9 cellular contexts compared by ENCODE assay signal in the genomic region with DNA sequence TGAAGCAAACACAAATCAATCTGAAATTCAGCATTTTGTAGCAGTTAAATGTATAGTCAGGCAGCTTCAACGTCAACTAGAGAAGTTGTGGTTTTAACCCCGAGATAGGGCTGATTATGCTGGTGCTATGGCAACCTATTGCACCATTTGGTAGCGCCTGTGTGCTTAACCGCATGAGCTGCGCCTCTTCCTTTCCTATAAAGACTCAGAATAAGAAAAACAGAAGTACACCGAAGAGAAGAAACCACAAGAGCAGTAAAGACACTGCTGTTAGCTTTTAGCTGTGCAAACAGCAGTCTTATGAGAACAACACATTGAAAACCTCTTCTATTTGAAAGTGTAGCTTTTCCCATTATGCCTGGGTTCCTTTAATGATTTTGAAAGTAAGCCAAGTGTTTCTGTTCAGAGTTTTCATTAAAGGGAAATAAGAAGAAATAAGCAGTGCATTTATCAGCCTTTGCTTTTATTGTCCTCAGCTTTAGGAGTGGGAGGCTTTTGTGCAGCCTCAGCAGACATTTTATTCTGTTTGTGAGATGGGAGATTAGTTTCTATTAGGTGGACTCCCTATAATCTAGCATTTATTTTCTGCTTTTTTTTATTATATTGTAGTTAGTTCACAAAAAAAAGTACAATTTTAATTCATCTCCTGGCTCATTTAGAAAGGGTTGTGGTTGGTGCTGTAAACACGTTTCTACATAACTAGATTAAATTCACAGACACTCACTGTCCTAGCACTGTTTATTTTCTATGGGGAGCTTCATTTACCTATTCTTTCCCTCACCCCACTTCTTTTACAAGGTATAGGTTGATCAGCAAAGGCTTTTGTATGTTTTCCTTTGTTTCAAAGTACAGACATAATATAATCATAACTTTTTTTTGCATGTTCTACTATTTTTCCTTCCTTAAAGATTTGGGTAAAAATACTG. TPM values are rescaled to one million over a fixed set of nuclear protein-coding genes. Genes with fewer than 3 reads are reported as not detected.
DNase-seq lines count a peak whose midpoint lies in the region; ATAC-seq and TF ChIP-seq lines count a peak whose summit lies in the region.
"Had no signal": no experiment of that assay in that cellular context is flagged by ENCODE, and none has a peak within 500 bp of the region (broad histone marks: within the 10 kb centered on the region; RNA-seq: fewer than 3 reads in every experiment).

No MANE protein-coding gene starts in this region.

- H3K27me3 ChIP-seq in DOHH2 (ENCODE audit: control insufficient read depth, low read length) (no peaks in the 10 kb centered on the region), RWPE2 (ENCODE audit: insufficient read depth, poor library complexity, severe bottlenecking) (no peaks in the 10 kb centered on the region), esophagus muscularis mucosa (no peaks in the 10 kb centered on the region)
- H3K27me3 ChIP-seq: breast epithelium had no signal

- H3K36me3 ChIP-seq in DOHH2 (ENCODE audit: control insufficient read depth, low read length) (peaks cover 70% of the 10 kb centered on the region), RWPE2 (ENCODE audit: low read depth) (no peaks in the 10 kb centered on the region), esophagus muscularis mucosa (no peaks in the 10 kb centered on the region)
- H3K36me3 ChIP-seq: breast epithelium had no signal

- DNase-seq in HT1080 (ENCODE audit: low read depth) (peak; percentile 94), RWPE2 (ENCODE audit: low spot score) (no peak), head of caudate nucleus (peak in 39 of 42 donors; percentile 4 to 73 (median 46)), sciatic nerve (ENCODE audit: low spot score) (peak; percentile 68), esophagus muscularis mucosa (ENCODE audit: extremely low spot score) (no peak)
- peak; percentile 66 for DNase-seq in activated gamma-delta T cell treated with anti-CD3 and anti-CD28 coated beads, Interleukin-2, amount 50 U/mL, for 16 hours (ENCODE audit: low read depth)

- TF ChIP-seq EP300 in esophagus muscularis mucosa (IDR thresholded peaks at IDR 0.05) = no peak

- no peaks in the 10 kb centered on the region for H4K20me1 ChIP-seq in DOHH2 (ENCODE audit: control insufficient read depth, insufficient read depth, low read depth, low read length)

- H3K4me3 ChIP-seq in DOHH2 (ENCODE audit: low read length) (peak overlapping the region; percentile 62), RWPE2 (ENCODE audit: severe bottlenecking) (no peak overlapping the region), esophagus muscularis mucosa (peak overlapping the region in 1 of 4 donors; percentile 9)

- WGBS in esophagus muscularis mucosa = 19% methylated on average over 7 of the region's 7 CpGs

- H3K9me2 ChIP-seq in DOHH2 (replicated peaks; ENCODE audit: control insufficient read depth, low read length) = no peaks in the 10 kb centered on the region

- peaks cover 93% of the 10 kb centered on the region for H3K79me2 ChIP-seq in DOHH2 (ENCODE audit: control insufficient read depth, low read length)

- TF ChIP-seq CTCF in DOHH2 (IDR thresholded peaks at IDR 0.05; ENCODE audit: low read depth, low read length, poor library complexity, severe bottlenecking) (no peak), RWPE2 (IDR thresholded peaks at IDR 0.05; ENCODE audit: poor library complexity, severe bottlenecking) (no peak), esophagus muscularis mucosa (IDR thresholded peaks at IDR 0.05) (no peak)

- peaks cover 99% of the 10 kb centered on the region for H3K4me1 ChIP-seq in DOHH2 (ENCODE audit: control insufficient read depth, low read length)
- peaks cover 19% of the 10 kb centered on the region for H3K4me1 ChIP-seq in RWPE2 (ENCODE audit: insufficient read depth, poor library complexity, severe bottlenecking)
- H3K4me1 ChIP-seq in esophagus muscularis mucosa = no peaks in the 10 kb centered on the region
- H3K4me1 ChIP-seq: breast epithelium had no signal

- H3K27ac ChIP-seq in DOHH2 (ENCODE audit: low read depth, low read length) (peak overlapping the region; percentile 98), RWPE2 (ENCODE audit: poor library complexity, severe bottlenecking) (peak overlapping the region; percentile 71), esophagus muscularis mucosa (replicated peaks in 1 of 4) (peak overlapping the region in 2 of 4 donors; percentile 9 to 30)

- intact Hi-C loops in head of caudate nucleus (cut with DNase I) = no loop called here
- intact Hi-C loops in sciatic nerve (cut with DNase I) = no loop called here
- intact Hi-C loops in esophagus muscularis mucosa (cut with DNase I) = no loop called here

- H3F3A ChIP-seq in DOHH2 (ENCODE audit: control insufficient read depth, insufficient read depth) = peaks cover 69% of the 10 kb centered on the region

- ATAC-seq in GM21515 (IDR thresholded peaks at IDR 0.05; ENCODE audit: unreplicated experiment) (peak; percentile 94), RWPE2 (ENCODE audit: low read depth) (peak; percentile 97), sciatic nerve (peak; percentile 96)

- no peak for TF ChIP-seq POLR2A in esophagus muscularis mucosa (IDR thresholded peaks at IDR 0.05; ENCODE audit: low read depth)

- H3K4me2 ChIP-seq in DOHH2 (ENCODE audit: low read length) = peak overlapping the region; percentile 69

- H3K9me3 ChIP-seq in DOHH2 (ENCODE audit: control insufficient read depth, insufficient read depth, low read length) (no peaks in the 10 kb centered on the region), RWPE2 (ENCODE audit: severe bottlenecking) (no peaks in the 10 kb centered on the region), esophagus muscularis mucosa (no peaks in the 10 kb centered on the region)
- H3K9me3 ChIP-seq: breast epithelium had no signal

RNA-seq across cellular contexts. Expression of a gene that starts 43.3 kb away (rescaled TPM):
- 0.16 and 0.23 TPM in 2 replicates for total RNA-seq in HT1080 (2014; rRNA removed; shearing (Covaris generic))
- polyA plus RNA-seq in HT1080 (2015; cell fraction: cytosol; rRNA removed) = 0.02 TPM in 1 of 2 replicates, not detected in the other
- polyA plus RNA-seq in HT1080 (2015; cell fraction: nucleus; rRNA removed) = 0.12 TPM in 1 of 2 replicates, not detected in the other
- total RNA-seq in sciatic nerve (62.8 TPM), esophagus muscularis mucosa (10 to 100 TPM in 2 of 4 donors, 1 to 10 TPM in 2; 7.0 to 40.3 (median 10.0) TPM)

Comparison
In these comparisons a context has a peak if more than half of its experiments do, and no peak if none do; other contexts are left out.
1. DNase-seq: peak in HT1080 (single experiment), activated gamma-delta T cell treated with anti-CD3 and anti-CD28 coated beads, Interleukin-2, amount 50 U/mL, for 16 hours (single experiment), head of caudate nucleus (39 of 42) and sciatic nerve (single experiment); none in RWPE2 (single experiment) and esophagus muscularis mucosa (single experiment).
2. Peak in every context shown above with its lines, with median percentiles within 50 percentile points of each other: ATAC-seq.